ENCODE assay signal across 32 cellular contexts in the genomic region with DNA sequence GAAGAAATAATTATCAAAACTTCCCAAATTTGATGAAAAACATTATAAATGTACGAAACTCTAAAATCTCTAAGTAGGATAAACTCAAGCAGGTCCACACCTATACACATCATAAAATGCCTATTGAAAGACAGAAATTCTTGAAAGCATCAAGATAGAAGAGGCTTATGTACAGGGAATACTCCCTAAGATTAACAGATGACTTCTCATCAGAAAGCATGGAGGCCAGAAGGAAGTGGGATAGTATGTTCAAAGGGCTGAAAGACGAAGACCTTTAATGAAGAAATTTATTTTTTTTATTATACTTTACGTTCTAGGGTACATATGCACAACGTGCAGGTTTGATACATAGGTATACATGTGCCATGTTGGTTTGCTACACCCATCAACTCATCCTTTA. TPM values are rescaled to one million over a fixed set of nuclear protein-coding genes. Genes with fewer than 3 reads are reported as not detected.
"Had no signal": no experiment of that assay in that cellular context is flagged by ENCODE, and none has a peak within 500 bp of the region (broad histone marks: within the 10 kb centered on the region; RNA-seq: fewer than 3 reads in every experiment).

No MANE protein-coding gene starts in this region.

- H3K27ac Mint-ChIP-seq: dendritic cell treated with granulocyte-macrophage colony-stimulating factor and Interleukin-4, amounts not matched to agents 40 ng/mL and 50 ng/mL, for 4 days; effector memory CD8-positive, alpha-beta T cell; endodermal cell; mesothelial cell of epicardium; naive B cell had no signal

- ATAC-seq: effector memory CD8-positive, alpha-beta T cell; esophagus mucosa; gastrocnemius medialis; heart right ventricle; left cardiac atrium; left lung; left ventricle myocardium superior; lower lobe of right lung; mucosa of descending colon had no signal

- H3K36me3 ChIP-seq: colonic mucosa, esophagus squamous epithelium, gastrocnemius medialis, heart right ventricle, left lung, lower lobe of right lung had no signal

- H3K27me3 Mint-ChIP-seq: dendritic cell treated with granulocyte-macrophage colony-stimulating factor and Interleukin-4, amounts not matched to agents 40 ng/mL and 50 ng/mL, for 4 days; effector memory CD8-positive, alpha-beta T cell; naive B cell had no signal

- H3K4me1 ChIP-seq: colonic mucosa, esophagus squamous epithelium, gastrocnemius medialis, heart right ventricle, left lung, lower lobe of right lung had no signal

- FAIRE-seq: endometrium, islet of Langerhans, keratinocyte had no signal

- H3K9me3 ChIP-seq: colonic mucosa, gastrocnemius medialis had no signal

- H3K27me3 ChIP-seq: colonic mucosa, esophagus squamous epithelium, gastrocnemius medialis, heart right ventricle, left lung had no signal

- H3K27ac ChIP-seq: colonic mucosa, epithelial cell of prostate, esophagus squamous epithelium, gastrocnemius medialis, heart right ventricle, left lung, lower lobe of right lung had no signal

- DNase-seq: colonic mucosa; cortex of kidney; effector CD8-positive, alpha-beta T cell; effector memory CD8-positive, alpha-beta T cell; endodermal cell; erythroblast; esophagus squamous epithelium; foreskin fibroblast; foreskin melanocyte; gastrocnemius medialis; glutamatergic neuron; head of caudate nucleus; heart right ventricle; hippocampal formation; left cardiac atrium; left lung; left ventricle myocardium superior; lower lobe of right lung; mesenchymal stem cell; mucosa of descending colon; naive B cell had no signal

- H3K4me3 Mint-ChIP-seq: dendritic cell treated with granulocyte-macrophage colony-stimulating factor and Interleukin-4, amounts not matched to agents 40 ng/mL and 50 ng/mL, for 4 days; effector memory CD8-positive, alpha-beta T cell; endodermal cell; mesothelial cell of epicardium; naive B cell had no signal

- H3K4me3 ChIP-seq: colonic mucosa, esophagus squamous epithelium, gastrocnemius medialis, heart right ventricle, left lung, lower lobe of right lung, mucosa of descending colon had no signal

- H3K36me3 Mint-ChIP-seq: mesothelial cell of epicardium had no signal

- H3K4me1 Mint-ChIP-seq: endodermal cell, mesothelial cell of epicardium, naive B cell had no signal

RNA-seq across cellular contexts. Expression of gene KCNA4, which starts 45.3 kb away (rescaled TPM):
- total RNA-seq: dermis microvascular lymphatic vessel endothelial cell, esophagus mucosa, esophagus squamous epithelium, glomerular endothelial cell, kidney epithelial cell, lung microvascular endothelial cell had no signal
- polyA plus RNA-seq: keratinocyte had no signal
